Comparison of ENCODE assay signal across 8 cellular contexts in genomic region chr10:22325948-22326702, GRCh38. TPM values are rescaled to one million over a fixed set of nuclear protein-coding genes. Genes with fewer than 3 reads are reported as not detected.
DNase-seq lines count a peak whose midpoint lies in the region; ATAC-seq and TF ChIP-seq lines count a peak whose summit lies in the region.

No MANE protein-coding gene starts in this region.

- H3K27ac Mint-ChIP-seq in brain (peak overlapping the region in 4 of 5 experiments; percentile 34 to 57 (median 53)), mesothelial cell of epicardium (peak overlapping the region; percentile 83)

- H3K36me3 Mint-ChIP-seq in brain (peaks cover 38% of the 10 kb centered on the region), mesothelial cell of epicardium (peaks cover 13% of the 10 kb centered on the region)

- H3K4me3 ChIP-seq in right atrium auricular region: peak overlapping the region; percentile 48 to 66

- H3K4me1 Mint-ChIP-seq in brain: peaks cover 42% of the 10 kb centered on the region
- peaks cover 35% of the 10 kb centered on the region for H3K4me1 Mint-ChIP-seq in mesothelial cell of epicardium

- TF ChIP-seq CTCF in right atrium auricular region (IDR thresholded peaks at IDR 0.05) (no peak), brain (conservative IDR thresholded peaks at IDR 0.05) (no peak), mesothelial cell of epicardium (IDR thresholded peaks at IDR 0.05; ENCODE audit: unreplicated experiment) (no peak)

- peaks cover 42% of the 10 kb centered on the region for H3K27me3 Mint-ChIP-seq in brain
- H3K27me3 Mint-ChIP-seq in mesothelial cell of epicardium (ENCODE audit: low read depth): peaks cover 36% of the 10 kb centered on the region

- H3K4me3 Mint-ChIP-seq in brain (peak overlapping the region; percentile 83 to 85 (median 84)), mesothelial cell of epicardium (peak overlapping the region; percentile 72)

- no peak for ATAC-seq in Right ventricle myocardium superior (ENCODE audit: poor library complexity)
- no peak for ATAC-seq in HG03135 (IDR thresholded peaks at IDR 0.05; ENCODE audit: unreplicated experiment)
- no peak for ATAC-seq in GM18868 (IDR thresholded peaks at IDR 0.05; ENCODE audit: unreplicated experiment)
- ATAC-seq in GM18502 (IDR thresholded peaks at IDR 0.05; ENCODE audit: poor library complexity, unreplicated experiment): no peak

- peaks cover 25% of the 10 kb centered on the region for H3K36me3 ChIP-seq in right atrium auricular region

- H3K9me3 ChIP-seq in right atrium auricular region: no peaks in the 10 kb centered on the region

- peaks cover 0 to 38% of the 10 kb centered on the region in 2 donors for H3K4me1 ChIP-seq in right atrium auricular region

- peaks cover 0 to 4% of the 10 kb centered on the region in 2 donors for H3K27me3 ChIP-seq in right atrium auricular region

- peak overlapping the region; percentile 66 to 76 for H3K27ac ChIP-seq in right atrium auricular region

- H3K9me3 Mint-ChIP-seq in brain (peaks cover 0 to 5% (median 0%) of the 10 kb centered on the region in 5 experiments), mesothelial cell of epicardium (no peaks in the 10 kb centered on the region)

- intact Hi-C loops in Right ventricle myocardium superior (cut with DNase I): no loop called here

- DNase-seq in right atrium auricular region (ENCODE audit: low spot score) (no peak), Right ventricle myocardium superior (no peak), mesothelial cell of epicardium (ENCODE audit: low spot score in 2 of 2, unreplicated experiment in 2 of 2) (no peak), 8988T (no peak)

RNA-seq across cellular contexts. Expression of gene BMI1, which starts 5.2 kb away (rescaled TPM):
- total RNA-seq in right atrium auricular region: 10 to 100 TPM; 34.7 to 40.7 TPM
- 36.5 TPM for total RNA-seq in Right ventricle myocardium superior
- 32.5 TPM for polyA plus RNA-seq in brain (ENCODE audit: insufficient read depth, low read depth, low replicate concordance)
- 45.2 to 52.3 TPM (median 52.1 TPM) in 3 replicates for total RNA-seq in mesothelial cell of epicardium

RNA-seq across cellular contexts. Expression of gene COMMD3, which starts 9.9 kb away (rescaled TPM):
- total RNA-seq in right atrium auricular region (100 to 1,000 TPM in 1 of 2 donors, 10 to 100 TPM in 1; 28.5 to 141 TPM), Right ventricle myocardium superior (87.0 TPM), mesothelial cell of epicardium (57.3 to 61.3 TPM (median 58.9 TPM) in 3 replicates)
- polyA plus RNA-seq in brain (ENCODE audit: insufficient read depth, low read depth, low replicate concordance): 64.7 TPM

RNA-seq across cellular contexts. Expression of gene SPAG6, which starts 19.2 kb away (rescaled TPM):
- total RNA-seq in right atrium auricular region (not detected), Right ventricle myocardium superior (not detected), mesothelial cell of epicardium (0.16 to 0.45 TPM (median 0.18 TPM) in 3 replicates)
- 16.3 TPM for polyA plus RNA-seq in brain (ENCODE audit: insufficient read depth, low read depth, low replicate concordance)
